28 cellular contexts compared by ENCODE assay signal in the genomic region with DNA sequence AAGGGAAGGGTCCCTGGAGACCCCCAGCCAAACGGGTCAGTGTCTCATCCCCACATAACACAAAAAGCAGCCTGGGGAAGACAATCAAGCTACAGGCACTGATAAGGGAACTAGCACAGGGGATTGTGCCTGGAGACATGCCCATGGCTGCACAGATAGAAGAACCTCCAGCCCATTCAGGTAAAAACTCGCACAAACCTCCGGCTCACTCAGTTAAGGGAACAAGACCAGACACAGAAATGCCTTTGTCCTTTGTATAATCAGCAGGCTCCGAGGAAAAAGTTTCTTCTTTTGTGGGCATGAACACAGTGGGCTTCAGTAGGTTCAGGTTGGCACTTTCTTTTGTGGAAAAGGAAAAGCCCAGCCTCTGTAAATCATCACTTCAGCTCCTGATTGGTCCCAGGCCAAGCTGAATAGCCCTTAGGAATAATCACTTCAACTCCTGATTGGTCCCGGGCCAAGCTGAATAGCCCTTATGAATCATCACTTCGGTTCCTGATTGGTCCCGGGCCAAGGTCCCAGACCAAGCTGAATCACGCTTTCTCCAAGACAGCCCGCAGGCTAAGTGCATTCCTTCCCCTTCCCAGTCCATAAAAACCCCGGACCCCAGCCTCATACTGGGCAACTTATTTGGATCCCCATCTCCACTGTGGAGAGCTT. TPM values are rescaled to one million over a fixed set of nuclear protein-coding genes. Genes with fewer than 3 reads are reported as not detected.
A peak's percentile ranks its signal among the peaks of the same experiment; 100 is the strongest.
DNase-seq lines count a peak whose midpoint lies in the region; ATAC-seq, FAIRE-seq and TF ChIP-seq lines count a peak whose summit lies in the region.
"Had no signal": no experiment of that assay in that cellular context is flagged by ENCODE, and none has a peak within 500 bp of the region (broad histone marks: within the 10 kb centered on the region; RNA-seq: fewer than 3 reads in every experiment).

No MANE protein-coding gene starts in this region.

- H3K9me3 ChIP-seq in adrenal gland (replicated peaks in 1 of 3) (no peaks in the 10 kb centered on the region), kidney (ENCODE audit: control insufficient read depth in 1 of 2, low read length in 2 of 2) (peaks cover 3 to 24% of the 10 kb centered on the region in 2 donors), mucosa of descending colon (peaks cover 18% of the 10 kb centered on the region), esophagus squamous epithelium (peaks cover 0 to 33% (median 10%) of the 10 kb centered on the region in 3 donors)
- H3K9me3 ChIP-seq: prostate gland had no signal

- H3K27ac ChIP-seq in adrenal gland (no peak overlapping the region), kidney (ENCODE audit: low read depth in 2 of 2, low read length in 2 of 2) (no peak overlapping the region), esophagus squamous epithelium (no peak overlapping the region)
- H3K27ac ChIP-seq: gastrocnemius medialis, neural progenitor cell, prostate gland, vagina, WERI-Rb-1 had no signal

- H3K4me1 ChIP-seq in adrenal gland (replicated peaks in 1 of 2) (peaks cover 3 to 4% of the 10 kb centered on the region in 2 donors), kidney (ENCODE audit: control insufficient read depth in 1 of 2, insufficient read depth in 1 of 2, low read depth in 1 of 2, low read length in 2 of 2) (peaks cover 0 to 2% of the 10 kb centered on the region in 2 donors), mucosa of descending colon (ENCODE audit: low read depth) (peaks cover 3% of the 10 kb centered on the region), esophagus squamous epithelium (peaks cover 0 to 13% (median 5%) of the 10 kb centered on the region in 3 donors)
- H3K4me1 ChIP-seq: neural progenitor cell, prostate gland had no signal

- FAIRE-seq in kidney (lab: Jason Lieb, UNC): no peak
- FAIRE-seq: endometrium had no signal

- ATAC-seq in mucosa of descending colon: no peak
- ATAC-seq: CD8-positive, alpha-beta T cell; gastrocnemius medialis; left colon; T-cell had no signal

- H3K4me3 ChIP-seq in adrenal gland (no peak overlapping the region), fibroblast of pulmonary artery (replicated peaks; ENCODE audit: low read depth, low read length) (no peak overlapping the region), kidney (ENCODE audit: low read length in 2 of 2) (no peak overlapping the region), mucosa of descending colon (no peak overlapping the region), esophagus squamous epithelium (no peak overlapping the region)
- H3K4me3 ChIP-seq: gastrocnemius medialis, neural progenitor cell, prostate gland, vagina had no signal

- TF ChIP-seq POLR2A in adrenal gland (IDR thresholded peaks at IDR 0.05): no peak
- TF ChIP-seq POLR2A in esophagus squamous epithelium (IDR thresholded peaks at IDR 0.05): no peak

- 46 to 79% (median 67%) methylated on average over 8 to 10 of the region's 10 CpGs for WGBS in adrenal gland, 4 donors
- 39 to 65% methylated on average over 7 to 8 of the region's 10 CpGs for WGBS in esophagus squamous epithelium, 2 donors

- TF ChIP-seq CTCF in adrenal gland (IDR thresholded peaks at IDR 0.05): no peak
- no peak for TF ChIP-seq CTCF in fibroblast of pulmonary artery (IDR thresholded peaks at IDR 0.05; ENCODE audit: low read length, missing control alignments)
- no peak for TF ChIP-seq CTCF in kidney (IDR thresholded peaks at IDR 0.05; ENCODE audit: borderline replicate concordance, extremely low read depth, insufficient read depth)
- no peak for TF ChIP-seq CTCF in mucosa of descending colon (IDR thresholded peaks at IDR 0.05)
- no peak for TF ChIP-seq CTCF in esophagus squamous epithelium (IDR thresholded peaks at IDR 0.05)

- intact Hi-C loops in adrenal gland (cut with DNase I): no loop called here
- intact Hi-C loops in kidney (cut with DNase I): no loop called here
- intact Hi-C loops in mucosa of descending colon (cut with DNase I, micrococcal nuclease): no loop called here
- intact Hi-C loops in esophagus squamous epithelium (cut with DNase I): no loop called here

- H3K36me3 ChIP-seq in adrenal gland (replicated peaks in 1 of 2) (peaks cover 4 to 31% of the 10 kb centered on the region in 2 donors), kidney (ENCODE audit: control insufficient read depth in 1 of 2, insufficient read depth in 2 of 2, low read length in 2 of 2) (peaks cover 14 to 34% of the 10 kb centered on the region in 2 donors), mucosa of descending colon (ENCODE audit: low read depth) (peaks cover 12% of the 10 kb centered on the region), esophagus squamous epithelium (peaks cover 0 to 52% (median 7%) of the 10 kb centered on the region in 3 donors)

- no peaks in the 10 kb centered on the region for H3K27me3 ChIP-seq in adrenal gland
- H3K27me3 ChIP-seq in esophagus squamous epithelium: no peaks in the 10 kb centered on the region
- H3K27me3 ChIP-seq: gastrocnemius medialis, neural progenitor cell, vagina had no signal

- H3K9ac ChIP-seq in kidney (ENCODE audit: low read length in 2 of 2): no peak overlapping the region
- H3K9ac ChIP-seq: neural progenitor cell had no signal

- peak; percentile 28 for DNase-seq in A172 (ENCODE audit: low spot score)
- DNase-seq in ELR (ENCODE audit: low read depth): peak; percentile 30
- DNase-seq in adrenal gland: peak; percentile 54 to 82 (median 74)
- peak; percentile 18 for DNase-seq in fibroblast of pulmonary artery (ENCODE audit: low read depth)
- no peak for DNase-seq in kidney
- DNase-seq in mucosa of descending colon: no peak
- DNase-seq in DMS153 (lab: John Stamatoyannopoulos, UW): no peak
- DNase-seq in esophagus squamous epithelium (lab: John Stamatoyannopoulos, UW): no peak
- DNase-seq: activated CD4-positive, alpha-beta T cell treated with anti-CD3 and anti-CD28 coated beads, Interleukin-2, amount 50 U/mL, for 48 hours; activated gamma-delta T cell treated with Interleukin-2 at 50 U/mL for 16 hours; activated T-cell treated with anti-CD3 and anti-CD28 coated beads for 4 hours; amygdala; CD8-positive, alpha-beta T cell; DMS79 treated with DMSO at 0.1 percent for 48 hours; gastrocnemius medialis; left colon; NCI-H1105; NCI-H2107; NCI-H526; SHP77 treated with DMSO at 0.1 percent for 48 hours; stimulated activated CD4-positive, alpha-beta T cell treated with anti-CD3 and anti-CD28 coated beads, Interleukin-4, amount 100 ng/mL, for 4 hours; T-cell; WERI-Rb-1 had no signal

RNA-seq across cellular contexts. Expression of a gene that starts 5.0 kb away (rescaled TPM):
- 6.0 and 6.3 TPM in 2 replicates for total RNA-seq in A172 (2014; rRNA removed; shearing (Covaris generic))
- 1 to 10 TPM; 1.4 to 6.1 (median 4.7) TPM for total RNA-seq in adrenal gland
- 1 to 10 TPM; 3.0 to 3.5 (median 3.2) TPM for polyA plus RNA-seq in adrenal gland
- 7.1 TPM for total RNA-seq in kidney
- polyA plus RNA-seq in kidney (ENCODE audit: insufficient read depth, low read depth, low replicate concordance): 1.6 TPM
- 1 to 10 TPM; 3.2 to 5.2 (median 3.8) TPM for total RNA-seq in mucosa of descending colon
- total RNA-seq in esophagus squamous epithelium: 1 to 10 TPM; 1.1 to 6.3 (median 1.8) TPM

RNA-seq across cellular contexts. Expression of a gene that starts 13.8 kb away (rescaled TPM):
- total RNA-seq in A172 (2014; rRNA removed; shearing (Covaris generic)): 5.1 and 5.8 TPM in 2 replicates
- 10 to 100 TPM in 3 of 8 donors, 1 to 10 TPM in 5; 2.6 to 18.8 (median 9.4) TPM for total RNA-seq in adrenal gland
- polyA plus RNA-seq in adrenal gland: 10 to 100 TPM; 10.9 to 13.0 (median 12.0) TPM
- total RNA-seq in kidney: 11.2 TPM
- polyA plus RNA-seq in kidney (ENCODE audit: insufficient read depth, low read depth, low replicate concordance): 5.0 TPM
- total RNA-seq in mucosa of descending colon: 1 to 10 TPM; 5.4 to 8.6 (median 6.7) TPM
- total RNA-seq in esophagus squamous epithelium: 1 to 10 TPM; 2.0 to 7.1 (median 3.8) TPM
- total RNA-seq: OCI-LY7 had no signal

RNA-seq across cellular contexts. Expression of a gene that starts 27.4 kb away (rescaled TPM):
- total RNA-seq in A172 (2014; rRNA removed; shearing (Covaris generic)): 7.2 and 9.0 TPM in 2 replicates
- 1 to 10 TPM; 2.3 to 8.3 (median 4.4) TPM for total RNA-seq in adrenal gland
- 1 to 10 TPM; 4.1 to 7.8 (median 4.5) TPM for polyA plus RNA-seq in adrenal gland
- total RNA-seq in kidney: 4.5 TPM
- polyA plus RNA-seq in kidney (ENCODE audit: insufficient read depth, low read depth, low replicate concordance): 3.9 TPM
- total RNA-seq in mucosa of descending colon: 1 to 10 TPM; 1.1 to 2.9 (median 1.3) TPM
- 1 to 10 TPM; 1.1 to 6.7 (median 3.1) TPM for total RNA-seq in esophagus squamous epithelium
- total RNA-seq: OCI-LY7 had no signal

RNA-seq across cellular contexts. Expression of a gene that starts 46.7 kb away (rescaled TPM):
- total RNA-seq in A172 (2014; rRNA removed; shearing (Covaris generic)): 3.9 and 5.8 TPM in 2 replicates
- total RNA-seq in adrenal gland: 10 to 100 TPM in 3 of 8 donors, 1 to 10 TPM in 5; 3.8 to 12.8 (median 7.1) TPM
- polyA plus RNA-seq in adrenal gland: 1 to 10 TPM; 2.6 to 4.0 (median 3.1) TPM
- total RNA-seq in kidney: 6.2 TPM
- 0.54 TPM for polyA plus RNA-seq in kidney (ENCODE audit: insufficient read depth, low read depth, low replicate concordance)
- total RNA-seq in mucosa of descending colon: 1 to 10 TPM; 1.9 to 5.8 (median 1.9) TPM
- total RNA-seq in esophagus squamous epithelium: 10 to 100 TPM in 1 of 4 donors, 1 to 10 TPM in 3; 1.4 to 12.9 (median 2.2) TPM

RNA-seq across cellular contexts. Expression of a gene that starts 54.1 kb away (rescaled TPM):
- total RNA-seq in A172 (2014; rRNA removed; shearing (Covaris generic)): 3.8 and 4.5 TPM in 2 replicates
- total RNA-seq in adrenal gland (1 to 10 TPM; 1.6 to 8.8 (median 6.1) TPM), kidney (9.3 TPM), mucosa of descending colon (1 to 10 TPM; 4.7 to 8.7 (median 6.0) TPM), esophagus squamous epithelium (1 to 10 TPM; 2.7 to 4.9 (median 3.5) TPM)
- polyA plus RNA-seq in adrenal gland (1 to 10 TPM; 4.9 to 6.6 (median 4.9) TPM), kidney (ENCODE audit: insufficient read depth, low read depth, low replicate concordance) (2.5 TPM)
- total RNA-seq: OCI-LY7 had no signal

Comparison
In these comparisons a context has a peak if more than half of its experiments do, and no peak if none do; other contexts are left out.
1. DNase-seq: peak in A172 (single experiment), ELR (single experiment), adrenal gland (7 of 7) and fibroblast of pulmonary artery (single experiment); none in kidney (single experiment), mucosa of descending colon (0 of 3), DMS153 (single experiment) and esophagus squamous epithelium (single experiment).